8 cellular contexts compared by ENCODE assay signal in the genomic region with DNA sequence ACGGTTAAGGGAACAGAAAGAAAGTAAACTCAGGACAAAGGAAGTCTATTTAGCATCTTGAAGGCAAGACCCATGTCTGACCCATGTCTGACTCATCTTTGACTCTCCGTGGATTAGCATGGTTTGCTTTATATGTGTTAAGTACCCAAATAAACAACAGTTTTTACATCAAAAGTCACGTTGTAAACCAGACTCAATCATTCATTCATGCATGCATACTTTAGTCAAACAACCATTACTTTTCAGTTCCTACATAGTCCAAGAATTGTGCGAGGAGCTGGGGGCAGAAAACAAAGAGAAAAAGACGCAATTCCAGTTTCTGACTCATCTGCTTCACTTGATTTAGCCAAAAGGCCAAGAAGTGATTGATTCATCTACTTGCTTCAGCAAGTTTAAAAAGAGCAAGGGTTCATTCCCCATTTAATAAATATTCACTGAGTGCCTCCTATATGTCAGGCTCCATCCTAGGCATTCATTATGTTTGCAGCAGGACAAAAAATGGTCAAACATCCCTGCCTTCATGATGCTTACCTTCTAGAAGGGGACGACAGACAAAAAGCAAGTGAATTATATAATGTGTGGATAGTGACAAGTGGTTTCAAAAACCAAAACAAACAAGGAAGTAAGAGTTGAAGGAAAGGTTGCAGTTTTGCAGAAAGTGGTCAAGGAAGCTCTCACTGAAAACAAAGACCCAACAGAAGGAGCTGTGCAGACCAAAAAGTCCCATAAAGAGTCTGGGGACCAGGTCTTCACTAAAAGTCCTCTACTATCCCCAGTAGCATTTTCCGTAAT.
DNase-seq lines count a peak whose midpoint lies in the region; ATAC-seq lines count a peak whose summit lies in the region.

No MANE protein-coding gene starts in this region.

- H3K27ac Mint-ChIP-seq in CD8-positive, alpha-beta memory T cell: peak overlapping the region; percentile 70 to 95 (median 87)
- peak overlapping the region; percentile 93 for H3K27ac Mint-ChIP-seq in activated naive CD8-positive, alpha-beta T cell

- ATAC-seq in HG03432 (IDR thresholded peaks at IDR 0.05; ENCODE audit: unreplicated experiment): no peak
- no peak for ATAC-seq in HG03280 (IDR thresholded peaks at IDR 0.05; ENCODE audit: unreplicated experiment)

- H3K4me2 ChIP-seq in mesenchymal stem cell (ENCODE audit: low read length, poor library complexity, severe bottlenecking): no peak overlapping the region

- H4K91ac ChIP-seq in mesenchymal stem cell (ENCODE audit: low read length): no peak overlapping the region

- H3K4ac ChIP-seq in mesenchymal stem cell (ENCODE audit: low read depth in 1 of 2, low read length in 2 of 2): no peak overlapping the region

- H2BK5ac ChIP-seq in mesenchymal stem cell (ENCODE audit: low read depth, low read length, poor library complexity, severe bottlenecking): no peak overlapping the region

- no peak overlapping the region for H4K8ac ChIP-seq in mesenchymal stem cell (ENCODE audit: low read length)

- no peaks in the 10 kb centered on the region for H3K27me3 ChIP-seq in CD8-positive, alpha-beta memory T cell (ENCODE audit: insufficient read depth, low read length, poor library complexity, severe bottlenecking)
- H3K27me3 ChIP-seq in HUES48 (ENCODE audit: control insufficient read depth, insufficient read depth, low read length) (no peaks in the 10 kb centered on the region), mesenchymal stem cell (ENCODE audit: control insufficient read depth in 1 of 2, insufficient read depth in 1 of 2, low read length in 2 of 2) (no peaks in the 10 kb centered on the region)

- H3K9ac ChIP-seq in HUES48 (ENCODE audit: low read depth, low read length) (no peak overlapping the region), mesenchymal stem cell (ENCODE audit: low read length) (peak overlapping the region; percentile 47)

- no peak overlapping the region for H3K18ac ChIP-seq in mesenchymal stem cell (ENCODE audit: low read depth in 1 of 2, low read length in 2 of 2)

- CTCF ChIA-PET in CD8-positive, alpha-beta memory T cell (lab: Charles Lee): interaction anchor here (0.9 kb wide), 1 partner anchor 100 kb away, joined by 3 read pairs; no protein-coding TSS in a partner anchor

- H3K27me3 Mint-ChIP-seq in CD8-positive, alpha-beta memory T cell: no peaks in the 10 kb centered on the region
- H3K27me3 Mint-ChIP-seq in activated naive CD8-positive, alpha-beta T cell: no peaks in the 10 kb centered on the region

- H2BK15ac ChIP-seq in mesenchymal stem cell (ENCODE audit: low read depth, poor library complexity, severe bottlenecking): no peak overlapping the region

- peaks cover 37 to 99% (median 87%) of the 10 kb centered on the region in 3 donors for H3K4me1 Mint-ChIP-seq in CD8-positive, alpha-beta memory T cell
- peaks cover 70% of the 10 kb centered on the region for H3K4me1 Mint-ChIP-seq in activated naive CD8-positive, alpha-beta T cell (ENCODE audit: low read depth)

- H3K79me1 ChIP-seq in mesenchymal stem cell (replicated peaks; ENCODE audit: low read length, poor library complexity, severe bottlenecking): no peaks in the 10 kb centered on the region

- H2AK5ac ChIP-seq in mesenchymal stem cell (ENCODE audit: low read length, severe bottlenecking): no peak overlapping the region

- no peak overlapping the region for H3K23ac ChIP-seq in mesenchymal stem cell (ENCODE audit: low read length in 2 of 2)

- peaks cover 48% of the 10 kb centered on the region for H3K4me1 ChIP-seq in CD8-positive, alpha-beta memory T cell (ENCODE audit: insufficient read depth, low read length)
- peaks cover 19% of the 10 kb centered on the region for H3K4me1 ChIP-seq in HUES48 (ENCODE audit: control insufficient read depth, insufficient read depth, low read length)
- peaks cover 4% of the 10 kb centered on the region for H3K4me1 ChIP-seq in mesenchymal stem cell (ENCODE audit: control insufficient read depth, insufficient read depth, low read depth, low read length)

- WGBS in mesenchymal stem cell: 21% methylated on average over 6 of the region's 7 CpGs

- H3K9me3 Mint-ChIP-seq in CD8-positive, alpha-beta memory T cell: no peaks in the 10 kb centered on the region
- H3K9me3 Mint-ChIP-seq in activated naive CD8-positive, alpha-beta T cell (ENCODE audit: low read depth): no peaks in the 10 kb centered on the region

- no peak overlapping the region for H3K4me3 ChIP-seq in CD8-positive, alpha-beta memory T cell (ENCODE audit: low read length)
- no peak overlapping the region for H3K4me3 ChIP-seq in HUES48 (ENCODE audit: low read depth, low read length)
- peak overlapping the region in 1 of 2 experiments; percentile 40 for H3K4me3 ChIP-seq in mesenchymal stem cell (ENCODE audit: insufficient read depth in 1 of 2, low read depth in 1 of 2, low read length in 2 of 2)

- H3K4me3 Mint-ChIP-seq in CD8-positive, alpha-beta memory T cell: peak overlapping the region; percentile 15 to 81 (median 68)
- H3K4me3 Mint-ChIP-seq in activated naive CD8-positive, alpha-beta T cell: peak overlapping the region; percentile 48

- H3K9me3 ChIP-seq in CD8-positive, alpha-beta memory T cell (ENCODE audit: low read length): no peaks in the 10 kb centered on the region
- H3K9me3 ChIP-seq in HUES48 (ENCODE audit: control insufficient read depth, insufficient read depth, low read length) (no peaks in the 10 kb centered on the region), mesenchymal stem cell (ENCODE audit: control insufficient read depth, low read length) (no peaks in the 10 kb centered on the region)

- no peaks in the 10 kb centered on the region for H3K36me3 ChIP-seq in CD8-positive, alpha-beta memory T cell (ENCODE audit: insufficient read depth, low read length)
- H3K36me3 ChIP-seq in HUES48 (ENCODE audit: control insufficient read depth, insufficient read depth, low read length) (no peaks in the 10 kb centered on the region), mesenchymal stem cell (ENCODE audit: control insufficient read depth in 1 of 2, insufficient read depth in 2 of 2, low read depth in 1 of 2, low read length in 2 of 2) (no peaks in the 10 kb centered on the region)

- no peak overlapping the region for H2BK120ac ChIP-seq in mesenchymal stem cell (ENCODE audit: low read depth, low read length)

- no peak overlapping the region for H2AFZ ChIP-seq in mesenchymal stem cell (ENCODE audit: low read depth, low read length)

- H3K36me3 Mint-ChIP-seq in CD8-positive, alpha-beta memory T cell: peaks cover 0 to 1% (median 0%) of the 10 kb centered on the region in 3 donors
- H3K36me3 Mint-ChIP-seq in activated naive CD8-positive, alpha-beta T cell: peaks cover 2% of the 10 kb centered on the region

- H2BK12ac ChIP-seq in mesenchymal stem cell (ENCODE audit: low read length in 2 of 2): no peak overlapping the region

- no peak for DNase-seq in CD8-positive, alpha-beta memory T cell
- DNase-seq in mesenchymal stem cell (peak; percentile 96), epidermal melanocyte (ENCODE audit: insufficient read length, low spot score) (no peak)
- DNase-seq in activated CD4-positive, CD25-positive, alpha-beta regulatory T cell treated with anti-CD3 and anti-CD28 coated beads, Interleukin-2, amount 50 U/mL, for 72 hours: no peak

- POLR2A ChIA-PET in CD8-positive, alpha-beta memory T cell (lab: Charles Lee): interaction anchor here (1.3 kb wide), 1 partner anchor 10 kb away, joined by 4 read pairs; no protein-coding TSS in a partner anchor

- H3K27ac ChIP-seq in CD8-positive, alpha-beta memory T cell (ENCODE audit: low read depth, low read length): no peak overlapping the region
- H3K27ac ChIP-seq in HUES48 (ENCODE audit: low read depth, low read length) (peak overlapping the region; percentile 70), mesenchymal stem cell (ENCODE audit: low read length, poor library complexity, severe bottlenecking) (peak overlapping the region; percentile 47)

- no peak overlapping the region for H3K14ac ChIP-seq in mesenchymal stem cell (ENCODE audit: low read length in 2 of 2)
